ENCODE assay signal across 16 cellular contexts in genomic region chr2:167929461-167929860, GRCh38.
"Had no signal": no experiment of that assay in that cellular context is flagged by ENCODE, and none has a peak within 500 bp of the region (broad histone marks: within the 10 kb centered on the region; RNA-seq: fewer than 3 reads in every experiment).

No MANE protein-coding gene starts in this region.

- H3K36me3 Mint-ChIP-seq: activated naive CD4-positive, alpha-beta T cell treated with anti-CD3 and anti-CD28 coated beads, Interleukin-2, amount 50 U/mL, for 24 hours; naive thymus-derived CD8-positive, alpha-beta T cell had no signal

- H3K4me1 ChIP-seq: adrenal gland, left lung, right lobe of liver, testis, upper lobe of left lung had no signal

- H3K4me3 Mint-ChIP-seq: activated CD8-positive, alpha-beta T cell treated with anti-CD3 and anti-CD28 coated beads for 36 hours; activated naive CD4-positive, alpha-beta T cell treated with anti-CD3 and anti-CD28 coated beads, Interleukin-2, amount 50 U/mL, for 24 hours; naive thymus-derived CD8-positive, alpha-beta T cell; stimulated activated naive CD8-positive, alpha-beta T cell treated with anti-CD3 and anti-CD28 coated beads, Interleukin-15, amount 100 ng/mL, for 72 hours had no signal

- H3K9me3 Mint-ChIP-seq: activated CD8-positive, alpha-beta T cell treated with anti-CD3 and anti-CD28 coated beads for 36 hours; activated naive CD4-positive, alpha-beta T cell treated with anti-CD3 and anti-CD28 coated beads, Interleukin-2, amount 50 U/mL, for 24 hours; naive thymus-derived CD8-positive, alpha-beta T cell; stimulated activated naive CD8-positive, alpha-beta T cell treated with anti-CD3 and anti-CD28 coated beads, Interleukin-15, amount 100 ng/mL, for 72 hours had no signal

- H3K27ac ChIP-seq: adrenal gland, left lung, right lobe of liver, testis, upper lobe of left lung had no signal

- H3K4me3 ChIP-seq: adrenal gland, left lung, mucosa of descending colon, right lobe of liver, testis, upper lobe of left lung had no signal

- ATAC-seq: activated CD8-positive, alpha-beta T cell treated with anti-CD3 and anti-CD28 coated beads for 36 hours; esophagus mucosa; left lung; mucosa of descending colon; naive thymus-derived CD8-positive, alpha-beta T cell; right lobe of liver; stimulated activated naive CD8-positive, alpha-beta T cell treated with anti-CD3 and anti-CD28 coated beads, Interleukin-15, amount 100 ng/mL, for 72 hours had no signal

- H3K27me3 Mint-ChIP-seq: stimulated activated naive CD8-positive, alpha-beta T cell treated with anti-CD3 and anti-CD28 coated beads, Interleukin-15, amount 100 ng/mL, for 72 hours had no signal

- H3K27me3 ChIP-seq: adrenal gland, left lung, right lobe of liver, testis, upper lobe of left lung had no signal

- H3K4me1 Mint-ChIP-seq: activated naive CD4-positive, alpha-beta T cell treated with anti-CD3 and anti-CD28 coated beads, Interleukin-2, amount 50 U/mL, for 24 hours; naive thymus-derived CD8-positive, alpha-beta T cell; stimulated activated naive CD8-positive, alpha-beta T cell treated with anti-CD3 and anti-CD28 coated beads, Interleukin-15, amount 100 ng/mL, for 72 hours had no signal

- H3K27ac Mint-ChIP-seq: activated CD8-positive, alpha-beta T cell treated with anti-CD3 and anti-CD28 coated beads for 36 hours; activated naive CD4-positive, alpha-beta T cell treated with anti-CD3 and anti-CD28 coated beads, Interleukin-2, amount 50 U/mL, for 24 hours; stimulated activated naive CD8-positive, alpha-beta T cell treated with anti-CD3 and anti-CD28 coated beads, Interleukin-15, amount 100 ng/mL, for 72 hours had no signal

- DNase-seq: activated CD4-positive, alpha-beta T cell treated with anti-CD3 and anti-CD28 coated beads for 4 hours; activated CD8-positive, alpha-beta T cell treated with anti-CD3 and anti-CD28 coated beads for 36 hours; activated effector memory CD4-positive, alpha-beta T cell treated with anti-CD3 and anti-CD28 coated beads, Interleukin-2, amount 50 U/mL, for 16 hours; activated T-cell treated with anti-CD3 and anti-CD28 coated beads, Interleukin-2, amount 50 U/mL, for 48 hours; adrenal gland; left lung; mammary epithelial cell; mucosa of descending colon; naive thymus-derived CD8-positive, alpha-beta T cell; nucleus accumbens; right lobe of liver; stimulated activated naive CD8-positive, alpha-beta T cell treated with anti-CD3 and anti-CD28 coated beads, Interleukin-15, amount 100 ng/mL, for 72 hours; testis; upper lobe of left lung had no signal

- H3K9me3 ChIP-seq: adrenal gland, left lung, mucosa of descending colon, right lobe of liver, testis, upper lobe of left lung had no signal

- H3K36me3 ChIP-seq: adrenal gland, left lung, right lobe of liver, upper lobe of left lung had no signal
